In the genomic region with DNA sequence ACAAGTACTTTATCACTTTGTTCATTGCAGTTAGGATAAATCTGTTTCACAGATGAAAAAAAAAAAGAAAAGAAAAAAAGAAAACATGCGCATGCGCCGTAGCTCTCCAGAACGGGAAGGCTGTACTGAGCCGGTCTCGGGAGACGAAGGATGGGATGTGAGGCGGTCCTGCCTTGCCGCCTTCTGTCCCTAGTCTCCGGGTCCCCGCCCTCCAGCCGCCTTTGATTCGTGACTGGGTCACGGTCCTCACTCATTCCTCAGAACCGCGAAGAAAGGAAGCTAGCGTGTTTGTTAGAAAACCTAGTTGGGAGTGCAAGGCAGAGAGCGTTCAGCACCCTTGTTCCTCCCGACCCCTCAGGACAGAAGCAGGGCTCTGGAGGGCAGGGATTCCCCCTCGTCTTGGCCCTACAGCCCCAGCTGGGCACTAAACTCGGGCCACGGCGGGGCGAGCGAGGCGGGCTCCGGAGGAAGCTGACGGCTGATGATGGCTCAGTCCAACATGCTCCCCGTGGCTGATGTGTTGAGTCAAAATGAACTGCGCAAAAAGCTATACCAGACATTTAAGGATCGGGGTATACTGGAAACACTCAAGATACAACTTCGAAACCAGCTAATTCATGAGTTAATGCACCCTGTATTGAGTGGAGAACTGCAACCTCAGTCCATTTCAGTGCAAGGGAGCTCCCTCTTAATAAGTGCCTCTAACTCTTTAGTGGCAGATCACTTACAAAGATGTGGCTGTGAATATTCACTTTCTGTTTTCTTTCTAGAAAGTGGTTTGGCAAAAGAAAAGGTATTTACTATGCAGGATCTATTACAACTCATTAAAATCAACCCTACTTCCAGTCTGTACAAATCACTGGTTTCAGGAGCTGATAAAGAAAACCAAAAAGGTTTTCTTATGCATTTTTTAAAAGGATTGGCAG, we compare ENCODE assay signal across 8 cellular contexts. TPM values are rescaled to one million over a fixed set of nuclear protein-coding genes. Genes with fewer than 3 reads are reported as not detected.
DNase-seq lines count a peak whose midpoint lies in the region; ATAC-seq, FAIRE-seq and TF ChIP-seq lines count a peak whose summit lies in the region.

No MANE protein-coding gene starts in this region.

- H4K20me1 ChIP-seq in MM.1S (ENCODE audit: insufficient read depth, low read length) (no peaks in the 10 kb centered on the region), osteoblast (ENCODE audit: insufficient read depth, low read length) (no peaks in the 10 kb centered on the region)

- no peak overlapping the region for H3K27ac Mint-ChIP-seq in chondrocyte (ENCODE audit: unreplicated experiment)

- no peaks in the 10 kb centered on the region for H3K27me3 ChIP-seq in MM.1S (replicated peaks; ENCODE audit: insufficient read depth, low read length)
- H3K27me3 ChIP-seq in osteoblast (ENCODE audit: insufficient read depth, low read length) = no peaks in the 10 kb centered on the region

- H3K9me3 ChIP-seq in MM.1S (replicated peaks; ENCODE audit: insufficient read depth, low read length) (no peaks in the 10 kb centered on the region), osteoblast (ENCODE audit: low read depth, low read length) (no peaks in the 10 kb centered on the region)

- no peak overlapping the region for H2AFZ ChIP-seq in MM.1S (ENCODE audit: low read length)
- H2AFZ ChIP-seq in osteoblast (ENCODE audit: low read length) = no peak overlapping the region

- FAIRE-seq in GM12892 (lab: Jason Lieb, UNC) = no peak

- TF ChIP-seq CTCF in MM.1S (IDR thresholded peaks at IDR 0.05; ENCODE audit: low read length) = no peak
- TF ChIP-seq CTCF in osteoblast (IDR thresholded peaks at IDR 0.05; ENCODE audit: extremely low read depth, low read depth, low read length) = no peak
- no peak for TF ChIP-seq CTCF in chondrocyte (IDR thresholded peaks at IDR 0.05)

- no peaks in the 10 kb centered on the region for H3F3A ChIP-seq in MM.1S (ENCODE audit: insufficient read depth, low read length)

- no peak overlapping the region for H3K27ac ChIP-seq in MM.1S (ENCODE audit: low read length)
- H3K27ac ChIP-seq in osteoblast (ENCODE audit: low read depth, low read length) = no peak overlapping the region

- peaks cover 6% of the 10 kb centered on the region for H3K4me1 Mint-ChIP-seq in chondrocyte (ENCODE audit: low read depth)

- H3K4me1 ChIP-seq in MM.1S (ENCODE audit: low read length) = no peaks in the 10 kb centered on the region
- H3K4me1 ChIP-seq in osteoblast (ENCODE audit: insufficient read depth, low read length) = no peaks in the 10 kb centered on the region

- H3K9me2 ChIP-seq in MM.1S (replicated peaks; ENCODE audit: insufficient read depth, low read length) = no peaks in the 10 kb centered on the region

- H3K4me3 Mint-ChIP-seq in chondrocyte (ENCODE audit: unreplicated experiment) = no peak overlapping the region

- H3K36me3 Mint-ChIP-seq in chondrocyte (ENCODE audit: low read depth) = peaks cover 42% of the 10 kb centered on the region

- no peaks in the 10 kb centered on the region for H3K27me3 Mint-ChIP-seq in chondrocyte (ENCODE audit: low read depth)

- no peaks in the 10 kb centered on the region for H3K9me3 Mint-ChIP-seq in chondrocyte (ENCODE audit: low read depth)

- ATAC-seq in GM21447 (IDR thresholded peaks at IDR 0.05; ENCODE audit: unreplicated experiment) = no peak

- H3K36me3 ChIP-seq in MM.1S (replicated peaks; ENCODE audit: insufficient read depth, low read length) (no peaks in the 10 kb centered on the region), osteoblast (ENCODE audit: insufficient read depth, low read length) (peaks cover 30% of the 10 kb centered on the region)

- H3K4me2 ChIP-seq in MM.1S (ENCODE audit: low read depth, low read length) = no peak overlapping the region
- H3K4me2 ChIP-seq in osteoblast (ENCODE audit: insufficient read depth, low read length) = peak overlapping the region; percentile 52

- DNase-seq in ELF-1 (ENCODE audit: low read depth, low spot score) (peak; percentile 14), MM.1S (peak; percentile 7), dermis blood vessel endothelial cell (peak; percentile 28), osteoblast (ENCODE audit: insufficient read length, low spot score, missing footprints) (peak; percentile 60), chondrocyte (ENCODE audit: low spot score) (no peak), GM12892 (ENCODE audit: insufficient read length) (no peak)
- DNase-seq in stimulated activated CD8-positive, alpha-beta memory T cell treated with anti-CD3 and anti-CD28 coated beads, Interleukin-4, amount 100 ng/mL, for 48 hours = no peak

- TF ChIP-seq POLR2A in GM12892 (IDR thresholded peaks at IDR 0.05; ENCODE audit: low read depth, low read length) = no peak

- no peak overlapping the region for H3K9ac ChIP-seq in MM.1S (ENCODE audit: low read length)

- H3K4me3 ChIP-seq in MM.1S (ENCODE audit: low read length) (no peak overlapping the region), osteoblast (ENCODE audit: insufficient read depth, low read length) (peak overlapping the region; percentile 51)

- H3K79me2 ChIP-seq in MM.1S (ENCODE audit: low read length) (no peaks in the 10 kb centered on the region), osteoblast (ENCODE audit: insufficient read depth, low read length) (no peaks in the 10 kb centered on the region)

RNA-seq across cellular contexts. Expression of gene CPLANE1, which starts 40.0 kb away (rescaled TPM):
- total RNA-seq in dermis blood vessel endothelial cell (16.1 and 19.7 TPM in 2 replicates), osteoblast (52.1 and 54.2 TPM in 2 replicates), chondrocyte (23.9 to 36.7 TPM (median 25.8 TPM) in 3 replicates)
- polyA plus RNA-seq in GM12892 (2012; ENCODE audit: missing spikeins) = 4.0 TPM

Comparison
In these comparisons a context has a peak if more than half of its experiments do, and no peak if none do; other contexts are left out.
1. DNase-seq: peak in ELF-1 (single experiment), MM.1S (single experiment), dermis blood vessel endothelial cell (single experiment) and osteoblast (single experiment); none in chondrocyte (single experiment), GM12892 (single experiment) and stimulated activated CD8-positive, alpha-beta memory T cell treated with anti-CD3 and anti-CD28 coated beads, Interleukin-4, amount 100 ng/mL, for 48 hours (single experiment).